In genomic region chr5:88551724-88552345, GRCh38 we compare ENCODE assay signal across 1 cellular context.
TF ChIP-seq lines count a peak whose summit lies in the region.

No MANE protein-coding gene starts in this region.

TF ChIP-seq in HCT116, 20 proteins besides CTCF, POLR2A, EP300 and RAD21 (continued from another document):
- TF ChIP-seq ZNF274 (IDR thresholded peaks at IDR 0.05; ENCODE audit: low read depth, low read length) (no peak), FOSL1 (IDR thresholded peaks at IDR 0.05; ENCODE audit: low read depth) (no peak), JUND (IDR thresholded peaks at IDR 0.05) (no peak), POLR2AphosphoS5 (IDR thresholded peaks at IDR 0.05; ENCODE audit: low read depth, low read length) (no peak)
